In the genomic region with DNA sequence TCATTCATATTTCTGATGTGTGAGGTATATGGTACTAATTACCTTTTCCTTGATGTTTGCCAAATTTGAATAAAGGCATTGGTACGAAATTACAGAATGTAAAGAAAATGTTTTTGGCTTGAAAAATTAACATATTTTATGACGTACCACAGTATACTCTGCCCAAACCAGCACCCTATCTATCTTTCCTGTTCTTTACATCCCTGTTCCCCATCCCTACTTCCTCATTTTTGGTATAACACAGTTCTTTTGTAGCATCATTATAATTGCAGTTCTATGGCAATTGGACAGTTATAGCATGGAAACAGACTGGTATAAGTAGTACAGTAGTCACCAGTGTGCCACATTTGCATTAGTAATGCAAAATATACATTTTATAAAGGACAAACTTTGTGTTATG, we compare ENCODE assay signal across 28 cellular contexts. TPM values are rescaled to one million over a fixed set of nuclear protein-coding genes. Genes with fewer than 3 reads are reported as not detected.
"Had no signal": no experiment of that assay in that cellular context is flagged by ENCODE, and none has a peak within 500 bp of the region (broad histone marks: within the 10 kb centered on the region; RNA-seq: fewer than 3 reads in every experiment).

No MANE protein-coding gene starts in this region.

- H3K9me3 ChIP-seq: colonic mucosa, esophagus squamous epithelium, gastrocnemius medialis, heart left ventricle, pancreas, thoracic aorta, vagina had no signal

- H3K27ac ChIP-seq: colonic mucosa, dorsolateral prefrontal cortex, esophagus squamous epithelium, gastrocnemius medialis, heart left ventricle, pancreas, thoracic aorta, vagina had no signal

- H3K4me1 ChIP-seq: colonic mucosa, gastrocnemius medialis, vagina had no signal

- H3K4me3 ChIP-seq: colonic mucosa, dorsolateral prefrontal cortex, esophagus squamous epithelium, gastrocnemius medialis, heart left ventricle, pancreas, thoracic aorta, vagina had no signal

- H3K36me3 ChIP-seq: colonic mucosa had no signal

- FAIRE-seq: bronchial epithelial cell, pancreas had no signal

- H3K4me1 Mint-ChIP-seq: nephron progenitor cell had no signal

- ATAC-seq: activated CD4-positive, CD25-positive, alpha-beta regulatory T cell treated with anti-CD3 and anti-CD28 coated beads, Interleukin-2, amount 50 U/mL, for 24 hours; activated T-cell treated with anti-CD3 and anti-CD28 coated beads, Interleukin-2, amount 50 U/mL, for 72 hours; gastrocnemius medialis; heart left ventricle; left cardiac atrium; right cardiac atrium had no signal

- H3K27ac Mint-ChIP-seq: activated CD4-positive, alpha-beta memory T cell treated with anti-CD3 and anti-CD28 coated beads, Interleukin-2, amount 10 ng/mL, durations not matched to agents 7 days and 5 days; activated CD4-positive, alpha-beta T cell treated with anti-CD3 and anti-CD28 coated beads, Interleukin-2, amount 10 ng/mL, durations not matched to agents 24 days and 14 days; activated naive CD4-positive, alpha-beta T cell treated with anti-CD3 and anti-CD28 coated beads for 36 hours; activated naive CD8-positive, alpha-beta T cell treated with anti-CD3 and anti-CD28 coated beads, Interleukin-2, amount 10 ng/mL, durations not matched to agents 7 days and 5 days; activated T-cell treated with anti-CD3 and anti-CD28 coated beads, Interleukin-2, amount 50 U/mL, for 72 hours; memory B cell; nephron progenitor cell; type B pancreatic cell had no signal

- H3K9me3 Mint-ChIP-seq: activated CD4-positive, alpha-beta memory T cell treated with anti-CD3 and anti-CD28 coated beads, Interleukin-2, amount 10 ng/mL, durations not matched to agents 7 days and 5 days; activated CD4-positive, alpha-beta T cell treated with anti-CD3 and anti-CD28 coated beads, Interleukin-2, amount 10 ng/mL, durations not matched to agents 24 days and 14 days; activated naive CD4-positive, alpha-beta T cell treated with anti-CD3 and anti-CD28 coated beads for 36 hours; activated naive CD8-positive, alpha-beta T cell treated with anti-CD3 and anti-CD28 coated beads, Interleukin-2, amount 10 ng/mL, durations not matched to agents 7 days and 5 days; activated T-cell treated with anti-CD3 and anti-CD28 coated beads, Interleukin-2, amount 50 U/mL, for 72 hours; memory B cell; nephron progenitor cell; type B pancreatic cell had no signal

- H3K27me3 Mint-ChIP-seq: activated CD4-positive, alpha-beta memory T cell treated with anti-CD3 and anti-CD28 coated beads, Interleukin-2, amount 10 ng/mL, durations not matched to agents 7 days and 5 days; activated CD4-positive, alpha-beta T cell treated with anti-CD3 and anti-CD28 coated beads, Interleukin-2, amount 10 ng/mL, durations not matched to agents 24 days and 14 days; memory B cell; type B pancreatic cell had no signal

- H3K4me3 Mint-ChIP-seq: activated CD4-positive, alpha-beta memory T cell treated with anti-CD3 and anti-CD28 coated beads, Interleukin-2, amount 10 ng/mL, durations not matched to agents 7 days and 5 days; activated CD4-positive, alpha-beta T cell treated with anti-CD3 and anti-CD28 coated beads, Interleukin-2, amount 10 ng/mL, durations not matched to agents 24 days and 14 days; activated naive CD4-positive, alpha-beta T cell treated with anti-CD3 and anti-CD28 coated beads for 36 hours; activated naive CD8-positive, alpha-beta T cell treated with anti-CD3 and anti-CD28 coated beads, Interleukin-2, amount 10 ng/mL, durations not matched to agents 7 days and 5 days; memory B cell; nephron progenitor cell; type B pancreatic cell had no signal

- DNase-seq: activated CD4-positive, alpha-beta memory T cell treated with anti-CD3 and anti-CD28 coated beads, Interleukin-2, amount 10 ng/mL, durations not matched to agents 7 days and 5 days; activated CD4-positive, alpha-beta T cell treated with anti-CD3 and anti-CD28 coated beads, Interleukin-2, amount 10 ng/mL, durations not matched to agents 24 days and 14 days; activated effector memory CD4-positive, alpha-beta T cell treated with Interleukin-2 at 50 U/mL for 16 hours; activated naive CD4-positive, alpha-beta T cell treated with anti-CD3 and anti-CD28 coated beads for 36 hours; activated naive CD8-positive, alpha-beta T cell treated with anti-CD3 and anti-CD28 coated beads, Interleukin-2, amount 10 ng/mL, durations not matched to agents 7 days and 5 days; activated T-cell treated with anti-CD3 and anti-CD28 coated beads, Interleukin-2, amount 50 U/mL, for 72 hours; amniotic stem cell; colonic mucosa; dorsolateral prefrontal cortex; esophagus squamous epithelium; gastrocnemius medialis; heart left ventricle; islet precursor cell; left cardiac atrium; nephron progenitor cell; pancreas; right cardiac atrium; stimulated activated CD4-positive, alpha-beta T cell treated with anti-CD3 and anti-CD28 coated beads, Interleukin-4, amount 100 ng/mL, for 24 hours; stimulated activated naive CD4-positive, alpha-beta T cell treated with Interleukin-2 at 50 U/mL for 16 hours had no signal

- H3K27me3 ChIP-seq: colonic mucosa, dorsolateral prefrontal cortex, esophagus squamous epithelium, gastrocnemius medialis, heart left ventricle, pancreas, vagina had no signal

RNA-seq across cellular contexts. Expression of a gene that starts 32.4 kb away (rescaled TPM):
- total RNA-seq: activated CD4-positive, alpha-beta memory T cell treated with anti-CD3 and anti-CD28 coated beads, Interleukin-2, amount 10 ng/mL, durations not matched to agents 7 days and 5 days; activated CD4-positive, alpha-beta T cell treated with anti-CD3 and anti-CD28 coated beads, Interleukin-2, amount 10 ng/mL, durations not matched to agents 24 days and 14 days; activated naive CD4-positive, alpha-beta T cell treated with anti-CD3 and anti-CD28 coated beads for 36 hours; activated naive CD8-positive, alpha-beta T cell treated with anti-CD3 and anti-CD28 coated beads, Interleukin-2, amount 10 ng/mL, durations not matched to agents 7 days and 5 days; activated T-cell treated with anti-CD3 and anti-CD28 coated beads, Interleukin-2, amount 50 U/mL, for 72 hours; bronchial epithelial cell; colonic mucosa; dorsolateral prefrontal cortex; esophagus squamous epithelium; gastrocnemius medialis; lower leg skin; mononuclear cell; pancreas; pulmonary artery endothelial cell; thoracic aorta; vagina had no signal
- polyA plus RNA-seq: pancreas had no signal
